Comparison of ENCODE assay signal across 26 cellular contexts in the genomic region with DNA sequence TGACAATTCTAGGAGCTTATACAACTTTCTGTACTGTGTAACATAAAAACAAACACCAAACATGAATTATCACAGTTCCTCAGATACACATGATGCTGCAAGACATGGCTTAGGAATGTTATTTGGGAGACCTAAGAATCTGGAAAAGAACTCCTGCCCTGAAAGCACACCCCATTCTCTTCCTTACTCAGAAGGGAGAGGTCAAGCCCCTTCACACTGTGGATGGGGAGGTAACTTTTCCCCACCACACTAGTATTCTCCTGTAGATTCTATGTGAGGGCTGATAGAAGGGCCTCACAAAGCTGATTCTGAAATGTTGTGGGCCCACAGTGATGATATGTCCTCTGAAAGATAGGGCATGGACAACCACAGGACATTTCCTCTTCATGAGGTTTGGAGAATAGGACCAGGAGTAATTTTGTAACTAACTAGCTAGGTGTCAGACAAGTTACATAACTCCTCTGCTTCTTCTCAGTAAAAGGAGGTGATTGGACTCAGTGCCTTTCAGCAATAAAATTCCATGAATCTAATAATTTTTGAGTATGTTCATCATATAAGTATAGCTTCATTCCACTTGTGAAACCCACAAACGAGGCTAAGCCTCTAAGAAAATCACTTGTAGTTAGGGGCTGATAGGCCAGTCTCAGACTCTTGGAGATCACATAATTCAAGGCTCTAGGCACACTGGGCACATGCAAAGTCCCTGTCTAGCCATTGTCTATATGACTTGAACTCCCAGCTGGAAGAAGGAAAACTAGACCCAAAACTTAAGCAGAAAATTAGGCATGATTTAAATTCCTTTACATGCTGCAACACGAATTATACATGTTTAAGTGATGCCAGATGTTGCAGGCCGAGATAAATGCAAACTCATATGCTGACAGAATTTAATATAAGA. TPM values are rescaled to one million over a fixed set of nuclear protein-coding genes. Genes with fewer than 3 reads are reported as not detected.
DNase-seq lines count a peak whose midpoint lies in the region; ATAC-seq, FAIRE-seq and TF ChIP-seq lines count a peak whose summit lies in the region.
"Had no signal": no experiment of that assay in that cellular context is flagged by ENCODE, and none has a peak within 500 bp of the region (broad histone marks: within the 10 kb centered on the region; RNA-seq: fewer than 3 reads in every experiment).

No MANE protein-coding gene starts in this region.

- H3K79me2 ChIP-seq in SK-N-SH (ENCODE audit: insufficient read depth) (peaks cover 21% of the 10 kb centered on the region), endothelial cell of umbilical vein (ENCODE audit: control insufficient read depth, insufficient read depth, low read length) (peaks cover 42% of the 10 kb centered on the region)

- no peak overlapping the region for H3K4me3 ChIP-seq in SK-N-SH (ENCODE audit: low read depth in 2 of 2, low read length in 1 of 2)
- no peak overlapping the region for H3K4me3 ChIP-seq in endothelial cell of umbilical vein (replicated peaks in 1 of 3; ENCODE audit: insufficient read depth in 1 of 3, low read depth in 1 of 3, low read length in 3 of 3)
- H3K4me3 ChIP-seq: HAP-1, sigmoid colon, thoracic aorta had no signal

- H3K4me1 ChIP-seq in SK-N-SH (ENCODE audit: control insufficient read depth in 1 of 2, insufficient read depth in 2 of 2, low read depth in 1 of 2, low read length in 1 of 2) = peaks cover 4 to 16% of the 10 kb centered on the region in 2 experiments; a peak in 3 of 4 replicates
- peaks cover 51% of the 10 kb centered on the region for H3K4me1 ChIP-seq in endothelial cell of umbilical vein (ENCODE audit: control insufficient read depth, extremely low read depth, insufficient read depth, low read length)
- H3K4me1 ChIP-seq: HAP-1 had no signal

- H2AFZ ChIP-seq in SK-N-SH (ENCODE audit: low read depth) = no peak overlapping the region
- H2AFZ ChIP-seq in endothelial cell of umbilical vein (ENCODE audit: low read depth, low read length) = no peak overlapping the region

- no peaks in the 10 kb centered on the region for H3K9me3 ChIP-seq in SK-N-SH
- H3K9me3 ChIP-seq in endothelial cell of umbilical vein (replicated peaks; ENCODE audit: control insufficient read depth, insufficient read depth, low read length) = no peaks in the 10 kb centered on the region
- H3K9me3 ChIP-seq: HAP-1, sigmoid colon, thoracic aorta had no signal

- H3K36me3 ChIP-seq in SK-N-SH (replicated peaks in 1 of 2; ENCODE audit: control insufficient read depth in 1 of 2, insufficient read depth in 2 of 2, low read length in 1 of 2) (peaks cover 14 to 22% of the 10 kb centered on the region in 2 experiments), endothelial cell of umbilical vein (ENCODE audit: control insufficient read depth in 2 of 2, extremely low read depth in 1 of 2, insufficient read depth in 2 of 2, low read length in 2 of 2) (peaks cover 0 to 17% of the 10 kb centered on the region in 2 experiments)
- H3K36me3 ChIP-seq: HAP-1, sigmoid colon, thoracic aorta had no signal

- H4K20me1 ChIP-seq in SK-N-SH (ENCODE audit: insufficient read depth) (no peaks in the 10 kb centered on the region), endothelial cell of umbilical vein (replicated peaks; ENCODE audit: control insufficient read depth, extremely low read depth, insufficient read depth, low read length) (no peaks in the 10 kb centered on the region)

- TF ChIP-seq EP300 in SK-N-SH (IDR thresholded peaks at IDR 0.05; ENCODE audit: borderline replicate concordance in 1 of 2, low read depth in 1 of 2, low read length in 1 of 2) = no peak

- TF ChIP-seq RAD21 in SK-N-SH (IDR thresholded peaks at IDR 0.05; ENCODE audit: low read length) = no peak

- intact Hi-C loops in endothelial cell of umbilical vein (cut with micrococcal nuclease) = loop anchor here (2.0 kb wide), 1 partner anchor 49 kb away; no protein-coding TSS in a partner anchor

- H3K4me2 ChIP-seq in SK-N-SH (no peak overlapping the region), endothelial cell of umbilical vein (ENCODE audit: insufficient read depth, low read length) (no peak overlapping the region)

- TF ChIP-seq CTCF in SK-N-SH (IDR thresholded peaks at IDR 0.05) (no peak), endothelial cell of umbilical vein (IDR thresholded peaks at IDR 0.05; ENCODE audit: extremely low read depth in 1 of 2, insufficient read depth in 1 of 2, low read depth in 1 of 2, low read length in 2 of 2) (no peak), mesothelial cell of epicardium (IDR thresholded peaks at IDR 0.05; ENCODE audit: unreplicated experiment) (no peak)

- no peaks in the 10 kb centered on the region for H3K27me3 ChIP-seq in SK-N-SH (ENCODE audit: insufficient read depth)
- no peaks in the 10 kb centered on the region for H3K27me3 ChIP-seq in endothelial cell of umbilical vein (ENCODE audit: control insufficient read depth in 2 of 2, insufficient read depth in 2 of 2, low read length in 2 of 2)
- H3K27me3 ChIP-seq: sigmoid colon had no signal

- peaks cover 21% of the 10 kb centered on the region for H3K4me1 Mint-ChIP-seq in mesothelial cell of epicardium
- H3K4me1 Mint-ChIP-seq: activated CD4-positive, alpha-beta T cell treated with anti-CD3 and anti-CD28 coated beads for 36 hours; activated naive CD8-positive, alpha-beta T cell treated with anti-CD3 and anti-CD28 coated beads for 36 hours; activated T-helper 17 cell treated with anti-CD3 and anti-CD28 coated beads, Interleukin-2, amount 50 U/mL, for 72 hours; naive thymus-derived CD8-positive, alpha-beta T cell had no signal

- no peaks in the 10 kb centered on the region for H3K9me2 ChIP-seq in SK-N-SH

- H3K27ac ChIP-seq in SK-N-SH (ENCODE audit: low read depth in 2 of 2, low read length in 1 of 2) (peak overlapping the region; percentile 27 to 60; a peak in 2 of 4 replicates), endothelial cell of umbilical vein (ENCODE audit: insufficient read depth, low read depth, low read length) (peak overlapping the region; percentile 8)
- H3K27ac ChIP-seq: sigmoid colon, thoracic aorta had no signal

- dilution Hi-C loops in endothelial cell of umbilical vein (cut with MboI; ENCODE audit: extremely low pct_ligation_motif_present, low sequenced_read_pairs) = no loop called here

- BruUV-seq in endothelial cell of umbilical vein (replicated peaks; lab: Mats Ljungman, UMichigan) = no TSS peak

- POLR2A ChIA-PET in SK-N-SH (lab: Yijun Ruan, JAX) = no interaction called here
- POLR2A ChIA-PET in endothelial cell of umbilical vein (lab: Charles Lee) = no interaction called here

- TF ChIP-seq POLR2A in endothelial cell of umbilical vein (IDR thresholded peaks at IDR 0.05; ENCODE audit: low read depth, low read length) = peak; percentile 86

- WGBS in SK-N-SH (ENCODE audit: low lambda C conversion rate) = 55% methylated on average over 3 of the region's 3 CpGs

- H3K9ac ChIP-seq in SK-N-SH = no peak overlapping the region
- no peak overlapping the region for H3K9ac ChIP-seq in endothelial cell of umbilical vein (replicated peaks; ENCODE audit: extremely low read depth, insufficient read depth, low read length)

- H3K4me3 Mint-ChIP-seq in mesothelial cell of epicardium = no peak overlapping the region
- H3K4me3 Mint-ChIP-seq: activated CD4-positive, alpha-beta T cell treated with anti-CD3 and anti-CD28 coated beads for 36 hours; activated naive CD8-positive, alpha-beta T cell treated with anti-CD3 and anti-CD28 coated beads for 36 hours; activated T-helper 17 cell treated with anti-CD3 and anti-CD28 coated beads, Interleukin-2, amount 50 U/mL, for 72 hours; naive thymus-derived CD8-positive, alpha-beta T cell had no signal

- H3K27me3 Mint-ChIP-seq in mesothelial cell of epicardium (ENCODE audit: low read depth) = peaks cover 11% of the 10 kb centered on the region

- no peaks in the 10 kb centered on the region for H3K9me1 ChIP-seq in endothelial cell of umbilical vein (replicated peaks; ENCODE audit: control insufficient read depth, extremely low read depth, insufficient read depth, low read length)

- no peaks in the 10 kb centered on the region for H3K36me3 Mint-ChIP-seq in mesothelial cell of epicardium
- H3K36me3 Mint-ChIP-seq: activated naive CD8-positive, alpha-beta T cell treated with anti-CD3 and anti-CD28 coated beads for 36 hours; naive thymus-derived CD8-positive, alpha-beta T cell had no signal

- peak; percentile 13 for DNase-seq in EH (ENCODE audit: low read depth)
- no peak for DNase-seq in SK-N-SH
- DNase-seq in endothelial cell of umbilical vein (ENCODE audit: low read depth, low spot score) = no peak
- no peak for DNase-seq in mesothelial cell of epicardium (ENCODE audit: low spot score in 2 of 2, unreplicated experiment in 2 of 2)
- DNase-seq in GM19240 (ENCODE audit: insufficient read length, low spot score) = no peak
- no peak for DNase-seq in pons (ENCODE audit: low spot score)
- DNase-seq: activated CD4-positive, alpha-beta T cell treated with anti-CD3 and anti-CD28 coated beads for 36 hours; activated naive CD8-positive, alpha-beta T cell treated with anti-CD3 and anti-CD28 coated beads for 36 hours; cortex of kidney; left colon; mesendoderm; naive thymus-derived CD8-positive, alpha-beta T cell; NCI-H146; NCI-H2171; NCI-H526 treated with DMSO at 0.1 percent for 48 hours; posterior cingulate gyrus; sigmoid colon; stimulated activated naive CD4-positive, alpha-beta T cell had no signal

- H3K27ac Mint-ChIP-seq in mesothelial cell of epicardium = peak overlapping the region; percentile 64
- H3K27ac Mint-ChIP-seq: activated CD4-positive, alpha-beta T cell treated with anti-CD3 and anti-CD28 coated beads for 36 hours; activated naive CD8-positive, alpha-beta T cell treated with anti-CD3 and anti-CD28 coated beads for 36 hours; activated T-helper 17 cell treated with anti-CD3 and anti-CD28 coated beads, Interleukin-2, amount 50 U/mL, for 72 hours; naive thymus-derived CD8-positive, alpha-beta T cell had no signal

- H3K9me3 Mint-ChIP-seq in mesothelial cell of epicardium = no peaks in the 10 kb centered on the region
- H3K9me3 Mint-ChIP-seq: activated naive CD8-positive, alpha-beta T cell treated with anti-CD3 and anti-CD28 coated beads for 36 hours; activated T-helper 17 cell treated with anti-CD3 and anti-CD28 coated beads, Interleukin-2, amount 50 U/mL, for 72 hours had no signal

- FAIRE-seq in endothelial cell of umbilical vein (lab: Jason Lieb, UNC) = no peak
- FAIRE-seq: HepG2, TTC549 had no signal

- ATAC-seq in HG02642 (IDR thresholded peaks at IDR 0.05; ENCODE audit: poor library complexity, unreplicated experiment) (no peak), HG03139 (IDR thresholded peaks at IDR 0.05; ENCODE audit: unreplicated experiment) (no peak)
- ATAC-seq: activated CD4-positive, alpha-beta T cell treated with anti-CD3 and anti-CD28 coated beads for 36 hours; activated T-helper 17 cell treated with anti-CD3 and anti-CD28 coated beads, Interleukin-2, amount 50 U/mL, for 72 hours; HepG2; left colon; naive thymus-derived CD8-positive, alpha-beta T cell had no signal

- CTCF ChIA-PET in SK-N-SH (lab: Yijun Ruan, JAX) (interaction anchor here (1.0 to 1.5 kb wide), 3 partner anchors 49 to 242 kb away, joined by 3 to 4 read pairs (median 4); no protein-coding TSS in a partner anchor), endothelial cell of umbilical vein (lab: Charles Lee) (interaction anchor here (1.0 to 3.5 kb wide), 14 partner anchors 8 to 242 kb away, joined by 3 to 26 read pairs (median 6); a partner anchor contains a TSS)

- peaks cover 21% of the 10 kb centered on the region for H3F3A ChIP-seq in SK-N-SH (replicated peaks; ENCODE audit: insufficient read depth)

RNA-seq across cellular contexts. Expression of a gene that starts 7.5 kb away (rescaled TPM):
- polyA plus RNA-seq in SK-N-SH (2012; rRNA removed) = 208 and 248 TPM in 2 replicates
- 213 and 251 TPM in 2 replicates for polyA plus RNA-seq in SK-N-SH (2012; cell fraction: cytosol; rRNA removed)
- polyA plus RNA-seq in SK-N-SH (2012; cell fraction: nucleus; rRNA removed) = 108 and 152 TPM in 2 replicates
- total RNA-seq in endothelial cell of umbilical vein = 149 and 172 TPM in 2 replicates
- 122 and 131 TPM in 2 replicates for polyA plus RNA-seq in endothelial cell of umbilical vein
- 157 and 193 TPM in 2 replicates for polyA plus RNA-seq in endothelial cell of umbilical vein (2011; cell fraction: cytosol; rRNA removed)
- 90.1 and 137 TPM in 2 replicates for polyA plus RNA-seq in endothelial cell of umbilical vein (2011; cell fraction: nucleus; rRNA removed)
- polyA plus RNA-seq in endothelial cell of umbilical vein (2012) = 252 and 339 TPM in 2 replicates
- 178 and 192 TPM in 2 replicates for polyA minus RNA-seq in endothelial cell of umbilical vein
- 0.51 TPM for polyA minus RNA-seq in endothelial cell of umbilical vein (2011; cell fraction: cytosol; rRNA and poly(A)+ RNA removed)
- 35.4 and 48.3 TPM in 2 replicates for polyA minus RNA-seq in endothelial cell of umbilical vein (2011; cell fraction: nucleus; rRNA and poly(A)+ RNA removed)
- total RNA-seq in mesothelial cell of epicardium = 35.6 to 44.1 TPM (median 39.9 TPM) in 3 replicates
- total RNA-seq: activated CD8-positive, alpha-beta memory T cell treated with anti-CD3 and anti-CD28 coated beads for 36 hours; HepG2 had no signal
- polyA plus RNA-seq: HepG2 had no signal

RNA-seq across cellular contexts. Expression of a gene that starts 59.1 kb away (rescaled TPM):
- polyA plus RNA-seq in SK-N-SH (2012; rRNA removed) = 6.0 and 11.3 TPM in 2 replicates
- 8.7 and 9.8 TPM in 2 replicates for polyA plus RNA-seq in SK-N-SH (2012; cell fraction: cytosol; rRNA removed)
- 6.1 and 11.5 TPM in 2 replicates for polyA plus RNA-seq in SK-N-SH (2012; cell fraction: nucleus; rRNA removed)
- 136 and 142 TPM in 2 replicates for total RNA-seq in endothelial cell of umbilical vein
- polyA plus RNA-seq in endothelial cell of umbilical vein = 36.7 and 42.9 TPM in 2 replicates
- 58.8 and 61.9 TPM in 2 replicates for polyA plus RNA-seq in endothelial cell of umbilical vein (2011; cell fraction: cytosol; rRNA removed)
- polyA plus RNA-seq in endothelial cell of umbilical vein (2011; cell fraction: nucleus; rRNA removed) = 103 and 121 TPM in 2 replicates
- 116 and 257 TPM in 2 replicates for polyA plus RNA-seq in endothelial cell of umbilical vein (2012)
- polyA minus RNA-seq in endothelial cell of umbilical vein = 178 and 183 TPM in 2 replicates
- polyA minus RNA-seq in endothelial cell of umbilical vein (2011; cell fraction: cytosol; rRNA and poly(A)+ RNA removed) = 6.1 TPM
- polyA minus RNA-seq in endothelial cell of umbilical vein (2011; cell fraction: nucleus; rRNA and poly(A)+ RNA removed) = 416 and 737 TPM in 2 replicates
- total RNA-seq in mesothelial cell of epicardium = 7.2 to 10.2 TPM (median 7.9 TPM) in 3 replicates
- total RNA-seq: activated CD4-positive, alpha-beta T cell treated with anti-CD3 and anti-CD28 coated beads for 36 hours; activated CD8-positive, alpha-beta memory T cell treated with anti-CD3 and anti-CD28 coated beads for 36 hours; activated naive CD8-positive, alpha-beta T cell treated with anti-CD3 and anti-CD28 coated beads for 36 hours; activated T-helper 17 cell treated with anti-CD3 and anti-CD28 coated beads, Interleukin-2, amount 50 U/mL, for 72 hours; HepG2; naive thymus-derived CD8-positive, alpha-beta T cell had no signal
- polyA plus RNA-seq: HepG2; naive thymus-derived CD8-positive, alpha-beta T cell had no signal

Comparison
In these comparisons a context has a peak if more than half of its experiments do, and no peak if none do; other contexts are left out.
1. RNA of a gene that starts 59.1 kb away (total RNA-seq): 136 to 142 TPM in endothelial cell of umbilical vein; 7.2 to 10.2 TPM in mesothelial cell of epicardium; every median in the first group is over 10 times any median in the second.